Comparison of ENCODE assay signal across 9 cellular contexts in genomic region chr7:123682690-123683089, GRCh38. TPM values are rescaled to one million over a fixed set of nuclear protein-coding genes. Genes with fewer than 3 reads are reported as not detected.
A peak's percentile ranks its signal among the peaks of the same experiment; 100 is the strongest.
DNase-seq lines count a peak whose midpoint lies in the region; ATAC-seq and TF ChIP-seq lines count a peak whose summit lies in the region.
"Had no signal": no experiment of that assay in that cellular context is flagged by ENCODE, and none has a peak within 500 bp of the region (broad histone marks: within the 10 kb centered on the region; RNA-seq: fewer than 3 reads in every experiment).

No MANE protein-coding gene starts in this region.

- no peaks in the 10 kb centered on the region for H3K23me2 ChIP-seq in H9 (ENCODE audit: insufficient read length, low read depth, low read length, poor library complexity, severe bottlenecking)

- intact Hi-C loops in thyroid gland (cut with DNase I), result loop anchor here (5.0 kb wide), 1 partner anchor 185 kb away; no protein-coding TSS in a partner anchor

- H3K4me3 Mint-ChIP-seq in H9 (no peak overlapping the region), immature natural killer cell (no peak overlapping the region)

- no peak for TF ChIP-seq POLR2A in thyroid gland (IDR thresholded peaks at IDR 0.05)

- no peak overlapping the region for H3K56ac ChIP-seq in H9 (ENCODE audit: insufficient read length, low read depth, low read length)

- no peaks in the 10 kb centered on the region for H3K9me3 Mint-ChIP-seq in H9
- H3K9me3 Mint-ChIP-seq in immature natural killer cell, result no peaks in the 10 kb centered on the region

- no peak overlapping the region for H3K23ac ChIP-seq in H9 (ENCODE audit: insufficient read length, low read depth, low read length)

- H3K9me3 ChIP-seq in H9 (ENCODE audit: control insufficient read depth, low read depth, low read length) (no peaks in the 10 kb centered on the region), thyroid gland (no peaks in the 10 kb centered on the region)
- H3K9me3 ChIP-seq: BLaER1 had no signal

- H4K8ac ChIP-seq in H9 (replicated peaks; ENCODE audit: insufficient read length, low read depth, low read length), result no peak overlapping the region

- H4K5ac ChIP-seq in H9 (ENCODE audit: insufficient read length, low read depth, low read length), result no peak overlapping the region

- no peak overlapping the region for H3K18ac ChIP-seq in H9 (ENCODE audit: insufficient read length, low read depth, low read length)

- WGBS in H9 (ENCODE audit: extremely low coverage, insufficient read length, low lambda C conversion rate), result no CpG with 5 or more reads among the region's 1 CpG
- WGBS in thyroid gland, 2 donors, result 89 to 96% methylated on average over 1 of the region's 1 CpG

- H3K4me1 ChIP-seq in H9 (ENCODE audit: insufficient read depth, low read length) (no peaks in the 10 kb centered on the region), thyroid gland (peaks cover 13 to 16% of the 10 kb centered on the region in 2 donors)
- H3K4me1 ChIP-seq: BLaER1 had no signal

- H3K79me1 ChIP-seq in H9 (ENCODE audit: insufficient read depth, low read depth, low read length, poor library complexity, severe bottlenecking), result no peaks in the 10 kb centered on the region

- H3K9ac ChIP-seq in H9 (ENCODE audit: extremely low read depth, insufficient read length, low read length), result no peak overlapping the region
- H3K9ac ChIP-seq: BLaER1 had no signal

- H2BK12ac ChIP-seq in H9 (ENCODE audit: insufficient read length, low read depth, low read length), result no peak overlapping the region

- peaks cover 0 to 3% of the 10 kb centered on the region in 2 donors for H3K36me3 ChIP-seq in thyroid gland

- H3K27me3 Mint-ChIP-seq in H9 (ENCODE audit: low read depth) (no peaks in the 10 kb centered on the region), immature natural killer cell (ENCODE audit: low read depth in 3 of 3) (no peaks in the 10 kb centered on the region)

- no peak overlapping the region for H3K14ac ChIP-seq in H9 (ENCODE audit: insufficient read depth, low read length)

- H3K4me1 Mint-ChIP-seq in H9 (peaks cover 5 to 6% of the 10 kb centered on the region in 2 experiments; a peak in 3 of 4 replicates), immature natural killer cell (no peaks in the 10 kb centered on the region)

- no peak overlapping the region for H2BK120ac ChIP-seq in H9 (ENCODE audit: low read depth, low read length, poor library complexity, severe bottlenecking)

- H4K91ac ChIP-seq in H9 (ENCODE audit: insufficient read length, low read depth, low read length), result no peak overlapping the region

- H3K36me3 Mint-ChIP-seq in H9 (ENCODE audit: insufficient read depth in 1 of 3, low read depth in 3 of 3) (peaks cover 0 to 20% (median 6%) of the 10 kb centered on the region in 3 experiments; a peak in 4 of 7 replicates), immature natural killer cell (peaks cover 4 to 9% (median 8%) of the 10 kb centered on the region in 3 donors)

- peak; percentile 79 for TF ChIP-seq CTCF in H9 (conservative IDR thresholded peaks at IDR 0.05)
- TF ChIP-seq CTCF in astrocyte of the cerebellum (IDR thresholded peaks at IDR 0.05; ENCODE audit: low read depth, low read length, missing control alignments), result peak; percentile 35
- TF ChIP-seq CTCF in thyroid gland (IDR thresholded peaks at IDR 0.05), result peak in 5 of 6 experiments; percentile 13 to 74 (median 55)

- H2BK20ac ChIP-seq in H9 (ENCODE audit: low read depth, low read length, poor library complexity, severe bottlenecking), result no peak overlapping the region

- no peak overlapping the region for H3T11ph ChIP-seq in H9 (ENCODE audit: low read length)

- no peaks in the 10 kb centered on the region for H4K20me1 ChIP-seq in H9 (ENCODE audit: control insufficient read depth, insufficient read depth, insufficient read length)
- H4K20me1 ChIP-seq: BLaER1 had no signal

- H3K4me2 ChIP-seq in H9 (ENCODE audit: insufficient read depth, insufficient read length, low read length), result no peak overlapping the region
- H3K4me2 ChIP-seq: BLaER1 had no signal

- in situ Hi-C loops in astrocyte of the cerebellum (cut with HindIII; ENCODE audit: low sequenced_read_pairs), result no loop called here

- H3K4ac ChIP-seq in H9 (ENCODE audit: low read depth, low read length), result no peak overlapping the region

- peak; percentile 27 for DNase-seq in NCI-H1105 treated with DMSO at 0.1 percent for 48 hours (lab: John Stamatoyannopoulos, UW)
- DNase-seq in NCI-H1105 (lab: John Stamatoyannopoulos, UW), result no peak
- DNase-seq in H9, result no peak
- DNase-seq in NCI-H2029 (lab: John Stamatoyannopoulos, UW), result peak; percentile 32
- DNase-seq in astrocyte of the cerebellum (ENCODE audit: low read depth), result peak; percentile 65
- peak in 2 of 3 donors; percentile 29 to 31 for DNase-seq in immature natural killer cell
- DNase-seq in thyroid gland, result peak in 1 of 2 donors; percentile 9

- no peak overlapping the region for H2BK5ac ChIP-seq in H9 (ENCODE audit: insufficient read length, low read length)

- H3K27me3 ChIP-seq in H9 (ENCODE audit: insufficient read depth, low read length) (no peaks in the 10 kb centered on the region), thyroid gland (no peaks in the 10 kb centered on the region)
- H3K27me3 ChIP-seq: BLaER1 had no signal

- no peak for ATAC-seq in GM21717 (IDR thresholded peaks at IDR 0.05; ENCODE audit: unreplicated experiment)

- H2BK15ac ChIP-seq in H9 (ENCODE audit: low read depth, low read length), result no peak overlapping the region

- H3K4me3 ChIP-seq in astrocyte of the cerebellum (ENCODE audit: low read depth, low read length), result no peak overlapping the region
- H3K4me3 ChIP-seq in thyroid gland (replicated peaks in 1 of 3), result no peak overlapping the region
- H3K4me3 ChIP-seq: BLaER1 had no signal

- H2AK5ac ChIP-seq in H9 (ENCODE audit: insufficient read length, low read length), result no peak overlapping the region

- H3K27ac ChIP-seq in H9 (ENCODE audit: insufficient read length, low read depth, low read length) (no peak overlapping the region), thyroid gland (peak overlapping the region; percentile 64 to 75 (median 73))
- H3K27ac ChIP-seq: BLaER1 had no signal

- no peak overlapping the region for H2AFZ ChIP-seq in H9 (ENCODE audit: low read length)

- no peak overlapping the region for H3K27ac Mint-ChIP-seq in H9
- H3K27ac Mint-ChIP-seq in immature natural killer cell, result no peak overlapping the region

- no peaks in the 10 kb centered on the region for H3K79me2 ChIP-seq in H9 (ENCODE audit: insufficient read depth, low read length)

RNA-seq across cellular contexts. Expression of gene LMOD2, which starts 27.0 kb away (rescaled TPM):
- total RNA-seq in H9 (2021) (not detected in 2 replicates), thyroid gland (not detected)
- polyA plus RNA-seq in immature natural killer cell, result not detected

Comparison
In these comparisons a context has a peak if more than half of its experiments do, and no peak if none do; other contexts are left out.
1. DNase-seq: peak in NCI-H1105 treated with DMSO at 0.1 percent for 48 hours (single experiment), NCI-H2029 (single experiment), astrocyte of the cerebellum (single experiment) and immature natural killer cell (2 of 3); none in NCI-H1105 (single experiment) and H9 (single experiment).
2. Peak in every context shown above with its lines, with median percentiles within 50 percentile points of each other: CTCF ChIP-seq.